Comparison of ENCODE assay signal across 8 cellular contexts in the genomic region with DNA sequence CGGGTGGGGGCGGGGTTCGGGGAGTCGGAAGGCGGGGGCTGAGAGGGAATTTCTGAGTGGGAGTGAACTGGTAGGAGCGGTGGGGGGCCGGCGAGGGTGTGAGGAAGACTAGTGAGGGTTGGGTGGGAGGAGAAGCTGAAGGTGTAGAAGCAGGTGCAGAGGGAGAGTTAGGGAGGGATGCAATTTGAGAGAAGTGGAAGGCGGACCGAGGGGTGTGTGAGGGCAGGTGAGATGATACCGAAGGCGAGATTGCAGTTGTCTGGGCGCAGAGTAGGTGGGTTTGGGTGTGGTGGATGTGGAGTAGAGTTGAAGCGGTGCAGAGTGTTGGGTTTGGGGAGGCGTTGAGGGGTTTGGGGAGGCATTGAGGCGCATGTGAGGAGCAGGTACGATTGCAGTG. TPM values are rescaled to one million over a fixed set of nuclear protein-coding genes. Genes with fewer than 3 reads are reported as not detected.
DNase-seq lines count a peak whose midpoint lies in the region; ATAC-seq and TF ChIP-seq lines count a peak whose summit lies in the region.

No MANE protein-coding gene starts in this region.

- CTCF ChIA-PET in Calu3 (lab: Charles Lee): no interaction called here
- CTCF ChIA-PET in mammary epithelial cell (lab: Charles Lee; ENCODE audit: low non-redundant PET): interaction anchor here (0.8 kb wide), 1 partner anchor 91 kb away, joined by 6 read pairs; no protein-coding TSS in a partner anchor
- CTCF ChIA-PET in naive thymus-derived CD4-positive, alpha-beta T cell (lab: Charles Lee): no interaction called here

- ATAC-seq in HG03196 (IDR thresholded peaks at IDR 0.05; ENCODE audit: unreplicated experiment) (peak; percentile 1), GM21619 (IDR thresholded peaks at IDR 0.05; ENCODE audit: unreplicated experiment) (no peak)
- no peak for ATAC-seq in naive thymus-derived CD4-positive, alpha-beta T cell

- intact Hi-C loops in Calu3 (cut with micrococcal nuclease; ENCODE audit: unreplicated experiment): loop anchor here (5.0 to 10.0 kb wide), 2 partner anchors 95 to 168 kb away; no protein-coding TSS in a partner anchor
- intact Hi-C loops in mammary epithelial cell (cut with micrococcal nuclease): loop anchor here (2.0 to 10.0 kb wide), 3 partner anchors 44 to 562 kb away; a partner anchor contains a TSS
- intact Hi-C loops in naive thymus-derived CD4-positive, alpha-beta T cell (cut with micrococcal nuclease): loop anchor here (2.0 to 10.0 kb wide), 9 partner anchors 88 to 1332 kb away; partner anchors contain the start of gene PPP3CB (in 1 of the 2)

- no peak for DNase-seq in Calu3
- DNase-seq in mammary epithelial cell: no peak
- no peak for DNase-seq in naive thymus-derived CD4-positive, alpha-beta T cell
- DNase-seq in SHP77 treated with DMSO at 0.1 percent for 48 hours (lab: John Stamatoyannopoulos, UW): no peak
- no peak for DNase-seq in GM03348 (ENCODE audit: low spot score)
- DNase-seq in C1 segment of cervical spinal cord (lab: John Stamatoyannopoulos, UW): no peak

- H3K36me3 Mint-ChIP-seq in Calu3 (ENCODE audit: insufficient read depth, unreplicated experiment): peaks cover 38% of the 10 kb centered on the region
- H3K36me3 Mint-ChIP-seq in naive thymus-derived CD4-positive, alpha-beta T cell: peaks cover 0 to 7% (median 3%) of the 10 kb centered on the region in 5 donors

- TF ChIP-seq CTCF in Calu3 (IDR thresholded peaks at IDR 0.05; ENCODE audit: unreplicated experiment) (no peak), mammary epithelial cell (conservative IDR thresholded peaks at IDR 0.05 in 1 of 2, IDR thresholded peaks at IDR 0.05 in 1 of 2; ENCODE audit: extremely low read depth in 1 of 2, insufficient read depth in 1 of 2, low read depth in 1 of 2, low read length in 2 of 2) (no peak)

- peak overlapping the region; percentile 80 for H2AFZ ChIP-seq in mammary epithelial cell (ENCODE audit: low read depth, low read length)

- H3K4me2 ChIP-seq in mammary epithelial cell (ENCODE audit: insufficient read depth, low read depth, low read length): peak overlapping the region; percentile 72

- no peaks in the 10 kb centered on the region for H3K27me3 ChIP-seq in mammary epithelial cell (ENCODE audit: insufficient read depth, low read length)
- H3K27me3 ChIP-seq in naive thymus-derived CD4-positive, alpha-beta T cell (ENCODE audit: control insufficient read depth in 2 of 2, insufficient read depth in 2 of 2, low read length in 2 of 2): no peaks in the 10 kb centered on the region

- POLR2A ChIA-PET in naive thymus-derived CD4-positive, alpha-beta T cell (lab: Charles Lee): interaction anchor here (0.6 to 1.6 kb wide), 6 partner anchors 13 to 241 kb away, joined by 3 to 5 read pairs (median 3); no protein-coding TSS in a partner anchor

- peak overlapping the region; percentile 100 for H3K27ac Mint-ChIP-seq in Calu3 (ENCODE audit: unreplicated experiment)
- H3K27ac Mint-ChIP-seq in naive thymus-derived CD4-positive, alpha-beta T cell: peak overlapping the region; percentile 79 to 99 (median 96)

- no peaks in the 10 kb centered on the region for H3K9me3 Mint-ChIP-seq in Calu3 (ENCODE audit: low read depth, unreplicated experiment)
- H3K9me3 Mint-ChIP-seq in naive thymus-derived CD4-positive, alpha-beta T cell: peaks cover 0 to 3% (median 0%) of the 10 kb centered on the region in 11 donors

- BruUV-seq in Calu3 (replicated peaks; lab: Mats Ljungman, UMichigan): no TSS peak
- BruUV-seq in mammary epithelial cell (replicated peaks; lab: Mats Ljungman, UMichigan): no TSS peak

- H3K9ac ChIP-seq in mammary epithelial cell (ENCODE audit: insufficient read depth, low read length): no peak overlapping the region

- H3K27ac ChIP-seq in mammary epithelial cell (ENCODE audit: insufficient read depth, low read depth, low read length): no peak overlapping the region
- H3K27ac ChIP-seq in naive thymus-derived CD4-positive, alpha-beta T cell (ENCODE audit: low read depth, low read length): peak overlapping the region; percentile 72

- H3K4me1 Mint-ChIP-seq in Calu3 (ENCODE audit: low read depth, unreplicated experiment): peaks cover 28% of the 10 kb centered on the region
- peaks cover 49 to 74% (median 69%) of the 10 kb centered on the region in 7 donors for H3K4me1 Mint-ChIP-seq in naive thymus-derived CD4-positive, alpha-beta T cell

- dilution Hi-C loops in mammary epithelial cell (cut with HindIII; ENCODE audit: low sequenced_read_pairs): no loop called here

- H3K4me3 ChIP-seq in mammary epithelial cell (replicated peaks in 1 of 3; ENCODE audit: insufficient read depth in 1 of 3, low read depth in 2 of 3, low read length in 3 of 3): peak overlapping the region; percentile 41 to 62 (median 59)
- H3K4me3 ChIP-seq in naive thymus-derived CD4-positive, alpha-beta T cell (ENCODE audit: low read length): peak overlapping the region; percentile 72

- WGBS in mammary epithelial cell (ENCODE audit: low coverage, missing lambda C conversion rate): 0% methylated on average over 1 of the region's 17 CpGs

- H4K20me1 ChIP-seq in mammary epithelial cell (ENCODE audit: insufficient read depth, low read length): no peaks in the 10 kb centered on the region

- no peaks in the 10 kb centered on the region for H3K9me3 ChIP-seq in mammary epithelial cell (replicated peaks; ENCODE audit: insufficient read depth, low read length)
- H3K9me3 ChIP-seq in naive thymus-derived CD4-positive, alpha-beta T cell (ENCODE audit: control insufficient read depth in 2 of 3, low read length in 3 of 3): no peaks in the 10 kb centered on the region

- H3K27me3 Mint-ChIP-seq in Calu3 (ENCODE audit: unreplicated experiment): no peaks in the 10 kb centered on the region
- no peaks in the 10 kb centered on the region for H3K27me3 Mint-ChIP-seq in naive thymus-derived CD4-positive, alpha-beta T cell

- peaks cover 37% of the 10 kb centered on the region for H3K79me2 ChIP-seq in mammary epithelial cell (ENCODE audit: insufficient read depth, low read length)

- peaks cover 6% of the 10 kb centered on the region for H3K4me1 ChIP-seq in mammary epithelial cell (ENCODE audit: insufficient read depth, low read length)
- peaks cover 22 to 49% of the 10 kb centered on the region in 2 donors for H3K4me1 ChIP-seq in naive thymus-derived CD4-positive, alpha-beta T cell (ENCODE audit: control insufficient read depth in 2 of 2, insufficient read depth in 2 of 2, low read length in 2 of 2)

- H3K36me3 ChIP-seq in mammary epithelial cell (ENCODE audit: insufficient read depth, low read length): no peaks in the 10 kb centered on the region
- peaks cover 0 to 5% (median 0%) of the 10 kb centered on the region in 3 experiments for H3K36me3 ChIP-seq in naive thymus-derived CD4-positive, alpha-beta T cell (ENCODE audit: control insufficient read depth in 2 of 3, insufficient read depth in 3 of 3, low read length in 3 of 3)

- in situ Hi-C loops in mammary epithelial cell (cut with MboI; ENCODE audit: low sequenced_read_pairs in 2 of 2): no loop called here

- H3K4me3 Mint-ChIP-seq in Calu3 (ENCODE audit: low read depth, unreplicated experiment): peak overlapping the region; percentile 66
- peak overlapping the region; percentile 90 to 98 (median 92) for H3K4me3 Mint-ChIP-seq in naive thymus-derived CD4-positive, alpha-beta T cell

RNA-seq across cellular contexts. Expression of gene KAT6B, which starts 0.6 kb away (rescaled TPM):
- total RNA-seq in Calu3 (2022): 28.2 and 28.6 TPM in 2 replicates
- total RNA-seq in mammary epithelial cell: 10 to 100 TPM; 12.1 to 22.2 TPM
- polyA plus RNA-seq in mammary epithelial cell: 1.4 TPM
- 27.6 TPM for polyA minus RNA-seq in mammary epithelial cell
- total RNA-seq in naive thymus-derived CD4-positive, alpha-beta T cell: 10 to 100 TPM; 33.2 to 80.5 (median 68.5) TPM
- 10 to 100 TPM; 33.7 to 35.0 TPM for polyA plus RNA-seq in naive thymus-derived CD4-positive, alpha-beta T cell
